11 cellular contexts compared by ENCODE assay signal in the genomic region with DNA sequence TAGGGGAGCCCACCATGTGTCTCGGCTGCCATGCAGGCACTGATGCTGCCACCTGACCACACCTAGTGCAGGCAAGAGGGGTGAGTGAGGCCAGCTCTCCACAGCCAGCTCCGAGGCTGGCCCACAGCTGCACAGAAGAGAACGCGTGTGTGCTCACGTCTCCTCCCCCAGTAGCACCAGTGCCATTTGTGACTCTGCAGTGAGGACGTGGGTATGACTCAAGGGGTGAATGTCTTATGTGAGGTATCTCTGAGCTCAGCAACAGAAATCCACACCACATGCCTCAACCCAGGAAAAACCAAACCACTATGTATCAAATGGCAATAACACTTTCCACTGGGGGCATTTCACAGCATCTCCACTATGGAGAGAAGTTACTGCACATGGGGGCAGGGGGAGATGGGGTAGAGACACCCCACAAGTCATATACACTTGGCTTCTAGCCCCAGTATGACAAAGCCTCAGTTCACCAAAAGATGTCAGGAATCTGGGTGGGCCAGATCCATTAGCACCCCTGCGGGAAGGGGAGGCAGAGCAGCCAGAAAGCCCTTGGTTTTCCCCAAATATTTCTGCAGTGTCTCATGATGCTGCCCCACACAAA.
DNase-seq lines count a peak whose midpoint lies in the region; ATAC-seq and TF ChIP-seq lines count a peak whose summit lies in the region.
"Had no signal": no experiment of that assay in that cellular context is flagged by ENCODE, and none has a peak within 500 bp of the region (broad histone marks: within the 10 kb centered on the region; RNA-seq: fewer than 3 reads in every experiment).

No MANE protein-coding gene starts in this region.

- in situ Hi-C loops in transverse colon (cut with MboI; ENCODE audit: low pct_ligation_motif_present in 1 of 4, low pct_unique_long_range_greater_than_20kb in 1 of 4, low sequenced_read_pairs in 3 of 4) = loop anchor here in 1 of 4 donors (25.0 kb wide), 1 partner anchor 399 kb away; no protein-coding TSS in a partner anchor

- ATAC-seq in left ventricle myocardium superior = no peak
- ATAC-seq in left cardiac atrium = peak in 1 of 2 donors; percentile 18
- no peak for ATAC-seq in GM18502 (IDR thresholded peaks at IDR 0.05; ENCODE audit: poor library complexity, unreplicated experiment)
- no peak for ATAC-seq in left colon
- ATAC-seq: stimulated activated naive B cell treated with anti-CD40 and anti-IgM and Interleukin-4, amounts not matched to agents 10 μg/mL and 1 μg/mL and 100 μg/mL, for 72 hours had no signal

- H3K27ac ChIP-seq in transverse colon = peak overlapping the region; percentile 37 to 87 (median 69)

- no peaks in the 10 kb centered on the region for H3K9me3 ChIP-seq in transverse colon

- 0 out of 2 replicates have a peak overlapping the region, but pooled peaks have one; percentile 21 for H3K4me3 ChIP-seq in WI38 (ENCODE audit: low read depth, low read length)
- H3K4me3 ChIP-seq in transverse colon = no peak overlapping the region
- H3K4me3 ChIP-seq: skin epidermis had no signal

- no peak; the same call in 1 of the 2 replicates for TF ChIP-seq CTCF in WI38 (IDR thresholded peaks at IDR 0.05; ENCODE audit: low read depth, low read length)
- TF ChIP-seq CTCF in transverse colon (IDR thresholded peaks at IDR 0.05) = no peak

- TF ChIP-seq POLR2A in transverse colon (IDR thresholded peaks at IDR 0.05) = no peak

- WGBS in transverse colon (ENCODE audit: low coverage in 1 of 2), 2 donors = 83% methylated on average over 7 of the region's 7 CpGs; no CpG with 5 or more reads in 1 of the 2 donors

- H3K27me3 ChIP-seq in transverse colon = no peaks in the 10 kb centered on the region

- H3K4me1 ChIP-seq in transverse colon = peaks cover 8 to 50% (median 28%) of the 10 kb centered on the region in 4 donors

- DNase-seq in cardiac septum (ENCODE audit: low spot score) (peak; percentile 60), left ventricle myocardium superior (no peak), left cardiac atrium (peak; percentile 14), transverse colon (no peak), Kasumi-1 (lab: John Stamatoyannopoulos, UW) (no peak), left colon (no peak)
- DNase-seq: CD8-positive, alpha-beta memory T cell; stimulated activated naive B cell treated with anti-CD40 and anti-IgM and Interleukin-4, amounts not matched to agents 10 μg/mL and 1 μg/mL and 100 μg/mL, for 72 hours had no signal

- intact Hi-C loops in cardiac septum (cut with DNase I) = no loop called here
- intact Hi-C loops in left ventricle myocardium superior (cut with micrococcal nuclease) = loop anchor here (5.0 kb wide), 1 partner anchor 84 kb away; no protein-coding TSS in a partner anchor
- intact Hi-C loops in left cardiac atrium (cut with DNase I) = loop anchor here in 1 of 2 donors (5.0 kb wide), 1 partner anchor 34 kb away; no protein-coding TSS in a partner anchor
- intact Hi-C loops in transverse colon (cut with DNase I; ENCODE audit: low total_unique reads) = loop anchor here (10.0 kb wide), 1 partner anchor 292 kb away; no protein-coding TSS in a partner anchor
- intact Hi-C loops in left colon (cut with DNase I, micrococcal nuclease) = no loop called here

- H3K36me3 ChIP-seq in transverse colon = peaks cover 0 to 20% (median 3%) of the 10 kb centered on the region in 4 donors

- TF ChIP-seq EP300 in transverse colon (IDR thresholded peaks at IDR 0.05; ENCODE audit: low read depth) = no peak

Comparison
In these comparisons a context has a peak if more than half of its experiments do, and no peak if none do; other contexts are left out.
1. DNase-seq: peak in cardiac septum (single experiment) and left cardiac atrium (single experiment); none in left ventricle myocardium superior (single experiment), transverse colon (single experiment), Kasumi-1 (0 of 2) and left colon (0 of 2).
2. intact Hi-C loops: an anchor here in left ventricle myocardium superior (5.0 kb wide) and transverse colon (10.0 kb wide); none called in cardiac septum and left colon.